In genomic region chr13:27183561-27184147, GRCh38 we compare ENCODE assay signal across 16 cellular contexts. TPM values are rescaled to one million over a fixed set of nuclear protein-coding genes. Genes with fewer than 3 reads are reported as not detected.
A peak's percentile ranks its signal among the peaks of the same experiment; 100 is the strongest.
DNase-seq lines count a peak whose midpoint lies in the region; ATAC-seq and TF ChIP-seq lines count a peak whose summit lies in the region.
"Had no signal": no experiment of that assay in that cellular context is flagged by ENCODE, and none has a peak within 500 bp of the region (broad histone marks: within the 10 kb centered on the region; RNA-seq: fewer than 3 reads in every experiment).

No MANE protein-coding gene starts in this region.

- H3K27me3 ChIP-seq in SK-N-SH (ENCODE audit: insufficient read depth) (no peaks in the 10 kb centered on the region), body of pancreas (no peaks in the 10 kb centered on the region), smooth muscle cell (ENCODE audit: low read depth) (no peaks in the 10 kb centered on the region), colonic mucosa (no peaks in the 10 kb centered on the region), sigmoid colon (no peaks in the 10 kb centered on the region)
- H3K27me3 ChIP-seq: cardiac muscle cell, suprapubic skin had no signal

- TF ChIP-seq POLR2A in body of pancreas (IDR thresholded peaks at IDR 0.05) (no peak), sigmoid colon (IDR thresholded peaks at IDR 0.05) (no peak)

- H3K9me2 ChIP-seq in SK-N-SH = no peaks in the 10 kb centered on the region

- CTCF ChIA-PET in SK-N-SH (lab: Yijun Ruan, JAX) = no interaction called here

- H3K4me1 ChIP-seq in SK-N-SH (ENCODE audit: control insufficient read depth in 1 of 2, insufficient read depth in 2 of 2, low read depth in 1 of 2, low read length in 1 of 2) (peaks cover 0 to 4% of the 10 kb centered on the region in 2 experiments; a peak in 1 of 4 replicates), body of pancreas (peaks cover 27% of the 10 kb centered on the region), smooth muscle cell (ENCODE audit: low read depth) (peaks cover 3% of the 10 kb centered on the region), colonic mucosa (no peaks in the 10 kb centered on the region), sigmoid colon (peaks cover 0 to 10% (median 3%) of the 10 kb centered on the region in 4 donors)

- no peak for TF ChIP-seq EP300 in SK-N-SH (IDR thresholded peaks at IDR 0.05; ENCODE audit: borderline replicate concordance in 1 of 2, low read depth in 1 of 2, low read length in 1 of 2)
- no peak for TF ChIP-seq EP300 in sigmoid colon (IDR thresholded peaks at IDR 0.05)

- H2AFZ ChIP-seq in SK-N-SH (ENCODE audit: low read depth) (peak overlapping the region; percentile 58; the same call in 1 of the 2 replicates), smooth muscle cell (ENCODE audit: low read depth) (no peak overlapping the region)

- POLR2A ChIA-PET in SK-N-SH (lab: Yijun Ruan, JAX) = no interaction called here

- H3K27ac ChIP-seq in SK-N-SH (ENCODE audit: low read depth in 2 of 2, low read length in 1 of 2) = peak overlapping the region in 1 of 2 experiments; percentile 89; a peak in 2 of 4 replicates
- peak overlapping the region in 2 of 4 donors; percentile 12 to 29 for H3K27ac ChIP-seq in body of pancreas
- peak overlapping the region; percentile 34 for H3K27ac ChIP-seq in smooth muscle cell (ENCODE audit: low read depth)
- H3K27ac ChIP-seq in colonic mucosa = no peak overlapping the region
- no peak overlapping the region for H3K27ac ChIP-seq in sigmoid colon
- H3K27ac ChIP-seq: SK-N-MC, suprapubic skin had no signal

- H3K36me3 ChIP-seq in SK-N-SH (replicated peaks in 1 of 2; ENCODE audit: control insufficient read depth in 1 of 2, insufficient read depth in 2 of 2, low read length in 1 of 2) = no peaks in the 10 kb centered on the region
- no peaks in the 10 kb centered on the region for H3K36me3 ChIP-seq in body of pancreas (replicated peaks in 1 of 2; ENCODE audit: insufficient read depth in 1 of 2, low read depth in 2 of 2)
- H3K36me3 ChIP-seq in smooth muscle cell (ENCODE audit: low read depth) = no peaks in the 10 kb centered on the region
- H3K36me3 ChIP-seq in colonic mucosa = no peaks in the 10 kb centered on the region
- no peaks in the 10 kb centered on the region for H3K36me3 ChIP-seq in sigmoid colon
- H3K36me3 ChIP-seq: cardiac muscle cell, left ventricle myocardium inferior, suprapubic skin had no signal

- no peak for DNase-seq in SK-N-SH
- DNase-seq in body of pancreas = peak; percentile 22 to 55 (median 34)
- peak; percentile 86 for DNase-seq in kidney tubule cell (ENCODE audit: low spot score)
- no peak for DNase-seq in smooth muscle cell (lab: John Stamatoyannopoulos, UW; ENCODE audit: unreplicated experiment)
- DNase-seq in colonic mucosa = no peak
- no peak for DNase-seq in sigmoid colon
- no peak for DNase-seq in NCI-H187 (lab: John Stamatoyannopoulos, UW)
- DNase-seq: activated B cell treated with CpG ODN at 0.5 μM for 24 hours; activated CD8-positive, alpha-beta memory T cell treated with anti-CD3 and anti-CD28 coated beads, Interleukin-2, amount 10 ng/mL, durations not matched to agents 7 days and 5 days; activated naive CD4-positive, alpha-beta T cell treated with anti-CD3 and anti-CD28 coated beads for 36 hours; small intestine had no signal

- H3K9me3 ChIP-seq in SK-N-SH (no peaks in the 10 kb centered on the region), body of pancreas (no peaks in the 10 kb centered on the region), smooth muscle cell (replicated peaks; ENCODE audit: low read depth) (no peaks in the 10 kb centered on the region), colonic mucosa (no peaks in the 10 kb centered on the region), sigmoid colon (no peaks in the 10 kb centered on the region)
- H3K9me3 ChIP-seq: left ventricle myocardium inferior, suprapubic skin had no signal

- TF ChIP-seq CTCF in SK-N-SH (IDR thresholded peaks at IDR 0.05) (no peak), body of pancreas (IDR thresholded peaks at IDR 0.05) (no peak), smooth muscle cell (IDR thresholded peaks at IDR 0.05; ENCODE audit: borderline replicate concordance, insufficient read depth, poor library complexity, severe bottlenecking) (no peak), colonic mucosa (IDR thresholded peaks at IDR 0.05) (no peak), sigmoid colon (IDR thresholded peaks at IDR 0.05) (no peak)

- no peaks in the 10 kb centered on the region for H4K20me1 ChIP-seq in SK-N-SH (ENCODE audit: insufficient read depth)
- H4K20me1 ChIP-seq in smooth muscle cell (ENCODE audit: low read depth) = no peaks in the 10 kb centered on the region

- peak overlapping the region; percentile 68 for H3K4me2 ChIP-seq in SK-N-SH
- H3K4me2 ChIP-seq in smooth muscle cell = no peak overlapping the region

- H3K4me3 ChIP-seq in SK-N-SH (ENCODE audit: low read depth in 2 of 2, low read length in 1 of 2) (no peak overlapping the region), body of pancreas (no peak overlapping the region), smooth muscle cell (no peak overlapping the region), colonic mucosa (no peak overlapping the region), sigmoid colon (no peak overlapping the region)
- H3K4me3 ChIP-seq: cardiac muscle cell, left ventricle myocardium inferior, SK-N-MC, suprapubic skin had no signal

- TF ChIP-seq RAD21 in SK-N-SH (IDR thresholded peaks at IDR 0.05; ENCODE audit: low read length) = no peak

- intact Hi-C loops in body of pancreas (cut with DNase I) = no loop called here
- intact Hi-C loops in colonic mucosa (cut with DNase I) = no loop called here
- intact Hi-C loops in sigmoid colon (cut with DNase I) = no loop called here

- 67% methylated on average over 9 of the region's 9 CpGs for WGBS in SK-N-SH (ENCODE audit: low lambda C conversion rate)
- 45 to 55% methylated on average over 9 of the region's 9 CpGs for WGBS in body of pancreas, 2 donors
- 84% methylated on average over 9 of the region's 9 CpGs for WGBS in smooth muscle cell (ENCODE audit: low lambda C conversion rate)
- WGBS in sigmoid colon, 2 donors = 83 to 89% methylated on average over 9 of the region's 9 CpGs

- H3K79me2 ChIP-seq in SK-N-SH (ENCODE audit: insufficient read depth) = no peaks in the 10 kb centered on the region; the same call in 1 of the 2 replicates
- no peaks in the 10 kb centered on the region for H3K79me2 ChIP-seq in smooth muscle cell (ENCODE audit: low read depth)

- H3K9ac ChIP-seq in SK-N-SH = no peak overlapping the region
- H3K9ac ChIP-seq in smooth muscle cell (ENCODE audit: low read depth) = no peak overlapping the region
- no peak overlapping the region for H3K9ac ChIP-seq in colonic mucosa (ENCODE audit: low read depth in 2 of 2, low read length in 2 of 2)

- ATAC-seq in SK-N-SH treated with all-trans-retinoic acid at 6 μM for 48 hours = no peak; the same call in 2 of the 3 replicates
- peak; percentile 69 for ATAC-seq in body of pancreas
- ATAC-seq: activated CD8-positive, alpha-beta memory T cell treated with anti-CD3 and anti-CD28 coated beads, Interleukin-2, amount 10 ng/mL, durations not matched to agents 7 days and 5 days had no signal

- H3F3A ChIP-seq in SK-N-SH (replicated peaks; ENCODE audit: insufficient read depth) (peaks cover 13% of the 10 kb centered on the region), smooth muscle cell (ENCODE audit: low read depth) (peaks cover 3% of the 10 kb centered on the region)

TF ChIP-seq in SK-N-SH, 30 proteins besides CTCF, POLR2A, EP300 and RAD21 (continues in another document):
- TF ChIP-seq YY1 (IDR thresholded peaks at IDR 0.05; ENCODE audit: low read depth) (no peak), RCOR1 (IDR thresholded peaks at IDR 0.05; ENCODE audit: low read length) (no peak), ELF1 (IDR thresholded peaks at IDR 0.05) (no peak), GABPA (IDR thresholded peaks at IDR 0.05; ENCODE audit: low read depth) (no peak), EZH2phosphoT487 (IDR thresholded peaks at IDR 0.05; ENCODE audit: borderline replicate concordance, low read depth) (no peak), FOXM1 (IDR thresholded peaks at IDR 0.05; ENCODE audit: low read depth) (no peak), FOSL2 (IDR thresholded peaks at IDR 0.05; ENCODE audit: borderline replicate concordance, low read depth) (no peak)
- TF ChIP-seq, protein P1, sequence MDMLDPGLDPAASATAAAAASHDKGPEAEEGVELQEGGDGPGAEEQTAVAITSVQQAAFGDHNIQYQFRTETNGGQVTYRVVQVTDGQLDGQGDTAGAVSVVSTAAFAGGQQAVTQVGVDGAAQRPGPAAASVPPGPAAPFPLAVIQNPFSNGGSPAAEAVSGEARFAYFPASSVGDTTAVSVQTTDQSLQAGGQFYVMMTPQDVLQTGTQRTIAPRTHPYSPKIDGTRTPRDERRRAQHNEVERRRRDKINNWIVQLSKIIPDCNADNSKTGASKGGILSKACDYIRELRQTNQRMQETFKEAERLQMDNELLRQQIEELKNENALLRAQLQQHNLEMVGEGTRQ (IDR thresholded peaks at IDR 0.05; ENCODE audit: borderline replicate concordance, low read depth, low read length) = no peak

TF ChIP-seq in SK-N-SH treated with all-trans-retinoic acid at 6 μM for 48 hours, 23 proteins besides CTCF, POLR2A, EP300 and RAD21:
- TF ChIP-seq RARB (CRISPR knock-in tag; IDR thresholded peaks at IDR 0.05) (no peak), CREB5 (CRISPR knock-in tag; IDR thresholded peaks at IDR 0.05; ENCODE audit: low read depth) (no peak), TOX (CRISPR knock-in tag; IDR thresholded peaks at IDR 0.05; ENCODE audit: borderline replicate concordance) (no peak)

RNA-seq across cellular contexts. Expression of gene USP12, which starts 12.0 kb away (rescaled TPM):
- polyA plus RNA-seq in SK-N-SH (2012; rRNA removed) = 5.0 and 6.3 TPM in 2 replicates
- 9.3 and 12.2 TPM in 2 replicates for polyA plus RNA-seq in SK-N-SH (2012; cell fraction: cytosol; rRNA removed)
- 2.5 and 5.2 TPM in 2 replicates for polyA plus RNA-seq in SK-N-SH (2012; cell fraction: nucleus; rRNA removed)
- 10 to 100 TPM; 12.9 to 16.9 TPM for total RNA-seq in body of pancreas
- total RNA-seq in smooth muscle cell = 19.9 and 22.3 TPM in 2 replicates
- polyA plus RNA-seq in smooth muscle cell = 11.3 and 16.4 TPM in 2 replicates
- total RNA-seq in colonic mucosa = 10 to 100 TPM; 28.0 to 48.0 TPM
- total RNA-seq in sigmoid colon = 10 to 100 TPM; 69.5 to 91.3 (median 80.9) TPM
- polyA plus RNA-seq in sigmoid colon = 10 to 100 TPM; 20.3 to 36.1 (median 29.4) TPM

Comparison
In these comparisons a context has a peak if more than half of its experiments do, and no peak if none do; other contexts are left out.
1. DNase-seq: peak in body of pancreas (4 of 4) and kidney tubule cell (single experiment); none in SK-N-SH (single experiment), smooth muscle cell (single experiment), colonic mucosa (single experiment), sigmoid colon (single experiment) and NCI-H187 (0 of 2).